Comparison of ENCODE assay signal across 19 cellular contexts in genomic region chr10:77421576-77421975, GRCh38.
"Had no signal": no experiment of that assay in that cellular context is flagged by ENCODE, and none has a peak within 500 bp of the region (broad histone marks: within the 10 kb centered on the region; RNA-seq: fewer than 3 reads in every experiment).

No MANE protein-coding gene starts in this region.

- H3K4me3 ChIP-seq: lung, prostate gland, suprapubic skin had no signal

- ATAC-seq: activated CD8-positive, alpha-beta T cell treated with anti-CD3 and anti-CD28 coated beads, Interleukin-2, amount 10 ng/mL, durations not matched to agents 7 days and 5 days; left colon; stimulated activated naive CD8-positive, alpha-beta T cell treated with anti-CD3 and anti-CD28 coated beads, Interleukin-15, Interleukin-2, amounts not matched to agents 100 U/mL and 50 U/mL, for 24 hours; WTC11 had no signal

- DNase-seq: activated CD4-positive, alpha-beta T cell treated with anti-CD3 and anti-CD28 coated beads for 48 hours; activated CD8-positive, alpha-beta memory T cell treated with anti-CD3 and anti-CD28 coated beads, Interleukin-2, amount 50 U/mL, for 48 hours; activated CD8-positive, alpha-beta T cell treated with anti-CD3 and anti-CD28 coated beads, Interleukin-2, amount 10 ng/mL, durations not matched to agents 7 days and 5 days; caudate nucleus; endodermal cell; erythroblast; glutamatergic neuron; left colon; occipital lobe; stimulated activated CD4-positive, alpha-beta T cell treated with anti-CD3 and anti-CD28 coated beads, Interleukin-4, amount 100 ng/mL, for 1 hour; stimulated activated CD8-positive, alpha-beta memory T cell treated with anti-CD3 and anti-CD28 coated beads, Interleukin-4, amount 100 ng/mL, for 48 hours; stimulated activated naive CD8-positive, alpha-beta T cell treated with anti-CD3 and anti-CD28 coated beads, Interleukin-15, Interleukin-2, amounts not matched to agents 100 U/mL and 50 U/mL, for 24 hours had no signal

- H3K36me3 Mint-ChIP-seq: WTC11 had no signal

- H3K27ac Mint-ChIP-seq: activated CD8-positive, alpha-beta T cell treated with anti-CD3 and anti-CD28 coated beads, Interleukin-2, amount 10 ng/mL, durations not matched to agents 7 days and 5 days; dendritic cell treated with granulocyte-macrophage colony-stimulating factor and Interleukin-4, amounts not matched to agents 40 ng/mL and 50 ng/mL, for 4 days; endodermal cell; T-helper 1 cell treated with Interleukin-12 subunit alpha and Interleukin-12 subunit beta and Interleukin-4 antibody, amounts not matched to agents 30 μg/mL and 1 μg/mL, for 36 hours; WTC11 had no signal

- H3K36me3 ChIP-seq: prostate gland, suprapubic skin had no signal

- H3K27me3 ChIP-seq: suprapubic skin had no signal

- H3K4me1 Mint-ChIP-seq: endodermal cell had no signal

- H3K27ac ChIP-seq: prostate gland, suprapubic skin had no signal

- H3K9me3 ChIP-seq: prostate gland, suprapubic skin had no signal

- H3K4me3 Mint-ChIP-seq: activated CD8-positive, alpha-beta T cell treated with anti-CD3 and anti-CD28 coated beads, Interleukin-2, amount 10 ng/mL, durations not matched to agents 7 days and 5 days; dendritic cell treated with granulocyte-macrophage colony-stimulating factor and Interleukin-4, amounts not matched to agents 40 ng/mL and 50 ng/mL, for 4 days; endodermal cell; nephron; T-helper 1 cell treated with Interleukin-12 subunit alpha and Interleukin-12 subunit beta and Interleukin-4 antibody, amounts not matched to agents 30 μg/mL and 1 μg/mL, for 36 hours; WTC11 had no signal

- H3K9me3 Mint-ChIP-seq: dendritic cell treated with granulocyte-macrophage colony-stimulating factor and Interleukin-4, amounts not matched to agents 40 ng/mL and 50 ng/mL, for 4 days; endodermal cell; nephron; T-helper 1 cell treated with Interleukin-12 subunit alpha and Interleukin-12 subunit beta and Interleukin-4 antibody, amounts not matched to agents 30 μg/mL and 1 μg/mL, for 36 hours; WTC11 had no signal

- H3K4me1 ChIP-seq: prostate gland had no signal
